Comparison of ENCODE assay signal across 1 cellular context in genomic region chr17:77495575-77495974, GRCh38.
A peak's percentile ranks its signal among the peaks of the same experiment; 100 is the strongest.
TF ChIP-seq lines count a peak whose summit lies in the region.

No MANE protein-coding gene starts in this region.

TF ChIP-seq in HepG2, 621 proteins besides CTCF, POLR2A, EP300 and RAD21 (continued from another document):
- TF ChIP-seq PAXIP1 (CRISPR knock-in tag; conservative IDR thresholded peaks at IDR 0.05) (no peak), ZNF788 (CRISPR knock-in tag; IDR thresholded peaks at IDR 0.05; ENCODE audit: borderline replicate concordance) (0 out of 2 replicates have a peak, but pooled peaks have one; percentile 20)
